Comparison of ENCODE assay signal across 8 cellular contexts in the genomic region with DNA sequence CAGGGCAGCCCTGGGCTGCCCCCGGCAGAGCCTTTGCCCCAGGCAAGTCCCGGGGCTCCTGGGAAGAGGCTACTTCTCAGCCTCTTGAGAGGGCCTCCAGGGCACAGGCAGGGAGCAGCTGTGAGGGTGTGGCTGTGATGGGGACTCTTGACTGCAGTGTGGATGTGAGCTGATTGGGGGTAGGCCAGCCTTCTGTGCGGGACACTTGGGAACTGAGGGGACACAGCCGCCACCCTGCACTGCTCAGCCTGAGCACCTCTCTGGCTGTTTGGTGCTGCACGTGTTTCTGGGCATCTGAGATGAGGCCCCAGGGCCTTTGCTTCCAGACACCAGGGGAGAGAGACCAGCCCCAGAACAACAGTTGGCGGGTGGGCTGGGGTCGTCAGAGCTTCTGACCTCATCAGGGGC.
A peak's percentile ranks its signal among the peaks of the same experiment; 100 is the strongest.
DNase-seq lines count a peak whose midpoint lies in the region; ATAC-seq and TF ChIP-seq lines count a peak whose summit lies in the region.

No MANE protein-coding gene starts in this region.

- H3K4me3 ChIP-seq in AG04450 (ENCODE audit: low read depth, low read length) (0 out of 2 replicates have a peak overlapping the region, but pooled peaks have one; percentile 22), SK-N-MC (peak overlapping the region; percentile 68)

- POLR2A ChIA-PET in AG04450 (lab: Yijun Ruan, JAX) = no interaction called here

- TF ChIP-seq CTCF in AG04450 (IDR thresholded peaks at IDR 0.05; ENCODE audit: low read depth, low read length) = no peak
- TF ChIP-seq CTCF in foreskin keratinocyte (conservative IDR thresholded peaks at IDR 0.05) = no peak

- CTCF ChIA-PET in AG04450 (lab: Charles Lee) = no interaction called here

- ATAC-seq in GM21381 (IDR thresholded peaks at IDR 0.05; ENCODE audit: unreplicated experiment) (peak; percentile 18), foreskin keratinocyte (peak; percentile 13)

- no peaks in the 10 kb centered on the region for H3K36me3 ChIP-seq in SK-N-MC (ENCODE audit: insufficient read depth, low read length)

- H3K4me1 ChIP-seq in foreskin keratinocyte = peaks cover 7% of the 10 kb centered on the region

- peak overlapping the region; percentile 98 for H3K27ac ChIP-seq in AG04450 (ENCODE audit: low read depth, low read length)
- no peak overlapping the region for H3K27ac ChIP-seq in SK-N-MC
- H3K27ac ChIP-seq in foreskin keratinocyte = no peak overlapping the region
- peak overlapping the region; percentile 69 for H3K27ac ChIP-seq in temporal lobe (ENCODE audit: low read depth, low read length)

- H3K9me3 ChIP-seq in AG04450 (ENCODE audit: control insufficient read depth, insufficient read depth, low read length) = peaks cover 5% of the 10 kb centered on the region; the same call in 1 of the 2 replicates
- H3K9me3 ChIP-seq in SK-N-MC (ENCODE audit: low read depth, low read length) = no peaks in the 10 kb centered on the region

- H3K27me3 ChIP-seq in AG04450 (ENCODE audit: control insufficient read depth, insufficient read depth, low read length) = no peaks in the 10 kb centered on the region
- H3K27me3 ChIP-seq in foreskin keratinocyte = no peaks in the 10 kb centered on the region

- H3K9ac ChIP-seq in SK-N-MC (ENCODE audit: insufficient read length) = no peak overlapping the region

- DNase-seq in AG04450 (ENCODE audit: low read depth, low spot score) (no peak), SK-N-MC (ENCODE audit: low read depth, low spot score) (no peak), foreskin keratinocyte (no peak), hippocampal formation (lab: John Stamatoyannopoulos, UW) (no peak), SKM-1 (lab: John Stamatoyannopoulos, UW; ENCODE audit: unreplicated experiment) (no peak), DMS53 (lab: John Stamatoyannopoulos, UW) (no peak)

Comparison
In these comparisons a context has a peak if more than half of its experiments do, and no peak if none do; other contexts are left out.
1. H3K27ac ChIP-seq: peak in AG04450 (single experiment) and temporal lobe (single experiment); none in SK-N-MC (single experiment) and foreskin keratinocyte (single experiment).